Comparison of ENCODE assay signal across 7 cellular contexts in genomic region chr12:77865178-77865577, GRCh38. TPM values are rescaled to one million over a fixed set of nuclear protein-coding genes. Genes with fewer than 3 reads are reported as not detected.
"Had no signal": no experiment of that assay in that cellular context is flagged by ENCODE, and none has a peak within 500 bp of the region (broad histone marks: within the 10 kb centered on the region; RNA-seq: fewer than 3 reads in every experiment).

No MANE protein-coding gene starts in this region.

- H3K27ac ChIP-seq: HL-60 had no signal

- FAIRE-seq: HepG2, HTR-8/SVneo, K562 had no signal

- H3K4me3 ChIP-seq: K562 had no signal

- ATAC-seq: HepG2, K562 had no signal

- DNase-seq: IMR-90, KBM-7, KG1 had no signal

RNA-seq across cellular contexts. Expression of gene NAV3, which starts 34.5 kb away (rescaled TPM):
- polyA plus RNA-seq: K562 had no signal
